ENCODE assay signal across 8 cellular contexts in genomic region chr7:36153571-36154097, GRCh38. TPM values are rescaled to one million over a fixed set of nuclear protein-coding genes. Genes with fewer than 3 reads are reported as not detected.
DNase-seq lines count a peak whose midpoint lies in the region; ATAC-seq, FAIRE-seq and TF ChIP-seq lines count a peak whose summit lies in the region.

No MANE protein-coding gene starts in this region.

- H3K36me3 Mint-ChIP-seq in activated T-cell treated with anti-CD3 and anti-CD28 coated beads, Interleukin-2, amount 50 U/mL, for 4 hours (ENCODE audit: insufficient read depth), result no peaks in the 10 kb centered on the region

- peaks cover 36% of the 10 kb centered on the region for H3K4me1 Mint-ChIP-seq in activated T-cell treated with anti-CD3 and anti-CD28 coated beads, Interleukin-2, amount 50 U/mL, for 4 hours (ENCODE audit: low read depth)

- no peaks in the 10 kb centered on the region for H3K9me3 Mint-ChIP-seq in activated T-cell treated with anti-CD3 and anti-CD28 coated beads, Interleukin-2, amount 50 U/mL, for 4 hours

- H3K4me3 ChIP-seq in AG10803 (ENCODE audit: low read length), result peak overlapping the region; percentile 72
- peak overlapping the region; percentile 77 for H3K4me3 ChIP-seq in HUES48 (ENCODE audit: low read depth, low read length)
- H3K4me3 ChIP-seq in rectal smooth muscle tissue (ENCODE audit: low read length), result peak overlapping the region; percentile 69

- H3K27me3 ChIP-seq in HUES48 (ENCODE audit: control insufficient read depth, insufficient read depth, low read length) (peaks cover 19% of the 10 kb centered on the region; the same call in 1 of the 2 replicates), rectal smooth muscle tissue (ENCODE audit: control insufficient read depth, insufficient read depth, low read length) (no peaks in the 10 kb centered on the region)

- DNase-seq in AG10803 (ENCODE audit: low read depth) (no peak), cardiac septum (ENCODE audit: low spot score) (peak; percentile 80), GOT3 (lab: John Stamatoyannopoulos, UW) (no peak), urothelium cell line (ENCODE audit: low spot score) (no peak)
- DNase-seq in activated T-cell treated with anti-CD3 and anti-CD28 coated beads, Interleukin-2, amount 50 U/mL, for 4 hours, result no peak

- no peak for TF ChIP-seq CTCF in AG10803 (conservative IDR thresholded peaks at IDR 0.05; ENCODE audit: low read length)

- H3K4me3 Mint-ChIP-seq in activated T-cell treated with anti-CD3 and anti-CD28 coated beads, Interleukin-2, amount 50 U/mL, for 4 hours, result peak overlapping the region; percentile 75

- H3K4me1 ChIP-seq in HUES48 (ENCODE audit: control insufficient read depth, insufficient read depth, low read length), result peaks cover 26% of the 10 kb centered on the region
- peaks cover 7% of the 10 kb centered on the region for H3K4me1 ChIP-seq in rectal smooth muscle tissue (ENCODE audit: control insufficient read depth, insufficient read depth, low read length)

- peak overlapping the region; percentile 54 for H3K27ac ChIP-seq in HUES48 (ENCODE audit: low read depth, low read length)
- peak overlapping the region; percentile 79 for H3K27ac ChIP-seq in rectal smooth muscle tissue (ENCODE audit: low read depth, low read length)

- no peaks in the 10 kb centered on the region for H3K36me3 ChIP-seq in HUES48 (ENCODE audit: control insufficient read depth, insufficient read depth, low read length)
- H3K36me3 ChIP-seq in rectal smooth muscle tissue (ENCODE audit: control insufficient read depth, insufficient read depth, low read length), result no peaks in the 10 kb centered on the region

- H3K9ac ChIP-seq in HUES48 (ENCODE audit: low read depth, low read length), result no peak overlapping the region
- peak overlapping the region; percentile 35 for H3K9ac ChIP-seq in rectal smooth muscle tissue (ENCODE audit: low read length)

- peak; percentile 15 for ATAC-seq in GM19452 (IDR thresholded peaks at IDR 0.05; ENCODE audit: unreplicated experiment)
- ATAC-seq in activated T-cell treated with anti-CD3 and anti-CD28 coated beads, Interleukin-2, amount 50 U/mL, for 4 hours, result peak; percentile 3 to 6

- intact Hi-C loops in cardiac septum (cut with DNase I), result loop anchor here (2.0 to 5.0 kb wide), 3 partner anchors 21 to 139 kb away; no protein-coding TSS in a partner anchor

- peaks cover 2% of the 10 kb centered on the region for H3K27me3 Mint-ChIP-seq in activated T-cell treated with anti-CD3 and anti-CD28 coated beads, Interleukin-2, amount 50 U/mL, for 4 hours (ENCODE audit: low read depth)

- no peaks in the 10 kb centered on the region for H3K9me3 ChIP-seq in HUES48 (ENCODE audit: control insufficient read depth, insufficient read depth, low read length)

- no peak for FAIRE-seq in urothelium cell line (lab: Jason Lieb, UNC)

RNA-seq across cellular contexts. Expression of gene EEPD1, which starts 0.6 kb away (rescaled TPM):
- total RNA-seq in activated T-cell treated with anti-CD3 and anti-CD28 coated beads, Interleukin-2, amount 50 U/mL, for 4 hours, result 1 to 10 TPM in 2 of 3 donors, under 1 TPM in 1; 0.63 to 1.4 (median 1.3) TPM
- 6.6 TPM for total RNA-seq in cardiac septum
